In genomic region chrX:4638036-4638435, GRCh38 we compare ENCODE assay signal across 34 cellular contexts.
"Had no signal": no experiment of that assay in that cellular context is flagged by ENCODE, and none has a peak within 500 bp of the region (broad histone marks: within the 10 kb centered on the region; RNA-seq: fewer than 3 reads in every experiment).

No MANE protein-coding gene starts in this region.

- ATAC-seq: activated CD8-positive, alpha-beta T cell treated with anti-CD3 and anti-CD28 coated beads for 36 hours; activated naive CD4-positive, alpha-beta T cell treated with anti-CD3 and anti-CD28 coated beads, Interleukin-2, amount 50 U/mL, for 72 hours; activated T-cell treated with anti-CD3 and anti-CD28 coated beads, Interleukin-2, amount 50 U/mL, for 4 hours; activated T-cell treated with anti-CD3 and anti-CD28 coated beads, Interleukin-2, amount 50 U/mL, for 72 hours; activated T-helper 17 cell treated with anti-CD3 and anti-CD28 coated beads, Interleukin-2, amount 50 U/mL, for 72 hours; body of pancreas had no signal

- H3K9me3 Mint-ChIP-seq: activated B cell treated with CpG ODN at 0.5 μM for 24 hours; activated CD4-positive, alpha-beta T cell treated with anti-CD3 and anti-CD28 coated beads, Interleukin-2, amount 10 ng/mL, durations not matched to agents 24 days and 14 days; activated CD8-positive, alpha-beta T cell treated with anti-CD3 and anti-CD28 coated beads for 36 hours; activated naive CD4-positive, alpha-beta T cell treated with anti-CD3 and anti-CD28 coated beads for 36 hours; activated naive CD4-positive, alpha-beta T cell treated with anti-CD3 and anti-CD28 coated beads, Interleukin-2, amount 50 U/mL, for 72 hours; activated naive CD8-positive, alpha-beta T cell treated with anti-CD3 and anti-CD28 coated beads for 36 hours; activated T-cell treated with anti-CD3 and anti-CD28 coated beads, Interleukin-2, amount 50 U/mL, for 4 hours; activated T-helper 1 cell treated with anti-CD3 and anti-CD28 coated beads, Interleukin-12 subunit alpha, Interleukin-12 subunit beta, Interleukin-2, Interleukin-4 antibody, amounts not matched to agents 30 ng/mL and 10 ng/mL and 1 ng/mL, durations not matched to agents 14 hours and 24 hours and 36 hours; activated T-helper 17 cell treated with anti-CD3 and anti-CD28 coated beads, Interleukin-2, amount 50 U/mL, for 72 hours; T-helper 1 cell treated with Interleukin-12 subunit alpha and Interleukin-12 subunit beta and Interleukin-4 antibody, amounts not matched to agents 30 μg/mL and 1 μg/mL, for 36 hours; T-helper 2 cell treated with Interferon-gamma antibody and Interleukin-4, amounts not matched to agents 5 μg/mL and 100 μg/mL, for 36 hours had no signal

- H3K4me1 Mint-ChIP-seq: activated B cell treated with CpG ODN at 0.5 μM for 24 hours; activated CD4-positive, alpha-beta T cell treated with anti-CD3 and anti-CD28 coated beads, Interleukin-2, amount 10 ng/mL, durations not matched to agents 24 days and 14 days; activated naive CD8-positive, alpha-beta T cell treated with anti-CD3 and anti-CD28 coated beads for 36 hours; activated T-helper 17 cell treated with anti-CD3 and anti-CD28 coated beads, Interleukin-2, amount 50 U/mL, for 72 hours had no signal

- H3K4me3 Mint-ChIP-seq: activated B cell treated with CpG ODN at 0.5 μM for 24 hours; activated CD4-positive, alpha-beta memory T cell treated with anti-CD3 and anti-CD28 coated beads for 36 hours; activated CD4-positive, alpha-beta T cell treated with anti-CD3 and anti-CD28 coated beads, Interleukin-2, amount 10 ng/mL, durations not matched to agents 24 days and 14 days; activated CD8-positive, alpha-beta T cell treated with anti-CD3 and anti-CD28 coated beads for 36 hours; activated naive CD4-positive, alpha-beta T cell treated with anti-CD3 and anti-CD28 coated beads for 36 hours; activated naive CD8-positive, alpha-beta T cell treated with anti-CD3 and anti-CD28 coated beads for 36 hours; activated T-cell treated with anti-CD3 and anti-CD28 coated beads, Interleukin-2, amount 50 U/mL, for 4 hours; activated T-cell treated with anti-CD3 and anti-CD28 coated beads, Interleukin-2, amount 50 U/mL, for 72 hours; activated T-helper 1 cell treated with anti-CD3 and anti-CD28 coated beads, Interleukin-12 subunit alpha, Interleukin-12 subunit beta, Interleukin-2, Interleukin-4 antibody, amounts not matched to agents 30 ng/mL and 10 ng/mL and 1 ng/mL, durations not matched to agents 14 hours and 24 hours and 36 hours; activated T-helper 17 cell treated with anti-CD3 and anti-CD28 coated beads, Interleukin-2, amount 50 U/mL, for 72 hours; T-helper 1 cell treated with Interleukin-12 subunit alpha and Interleukin-12 subunit beta and Interleukin-4 antibody, amounts not matched to agents 30 μg/mL and 1 μg/mL, for 36 hours; T-helper 2 cell treated with Interferon-gamma antibody and Interleukin-4, amounts not matched to agents 5 μg/mL and 100 μg/mL, for 36 hours had no signal

- FAIRE-seq: TTC549 had no signal

- H3K27me3 Mint-ChIP-seq: activated B cell treated with CpG ODN at 0.5 μM for 24 hours; activated CD4-positive, alpha-beta memory T cell treated with anti-CD3 and anti-CD28 coated beads for 36 hours; activated CD4-positive, alpha-beta T cell treated with anti-CD3 and anti-CD28 coated beads, Interleukin-2, amount 10 ng/mL, durations not matched to agents 24 days and 14 days; activated CD8-positive, alpha-beta T cell treated with anti-CD3 and anti-CD28 coated beads for 36 hours; activated naive CD8-positive, alpha-beta T cell treated with anti-CD3 and anti-CD28 coated beads for 36 hours; activated T-helper 17 cell treated with anti-CD3 and anti-CD28 coated beads, Interleukin-2, amount 50 U/mL, for 72 hours had no signal

- DNase-seq: activated B cell treated with CpG ODN at 0.5 μM for 24 hours; activated CD4-positive, alpha-beta memory T cell treated with anti-CD3 and anti-CD28 coated beads for 36 hours; activated CD4-positive, alpha-beta T cell treated with anti-CD3 and anti-CD28 coated beads for 4 hours; activated CD4-positive, alpha-beta T cell treated with anti-CD3 and anti-CD28 coated beads, Interleukin-2, amount 10 ng/mL, durations not matched to agents 24 days and 14 days; activated CD4-positive, alpha-beta T cell treated with anti-CD3 and anti-CD28 coated beads, Interleukin-2, amount 50 U/mL, for 1 hour; activated CD4-positive, alpha-beta T cell treated with anti-CD3 and anti-CD28 coated beads, Interleukin-2, amount 50 U/mL, for 4 hours; activated CD4-positive, CD25-positive, alpha-beta regulatory T cell treated with anti-CD3 and anti-CD28 coated beads, Interleukin-2, amount 50 U/mL, for 72 hours; activated CD8-positive, alpha-beta memory T cell treated with anti-CD3 and anti-CD28 coated beads, Interleukin-2, amount 50 U/mL, for 4 hours; activated CD8-positive, alpha-beta T cell treated with anti-CD3 and anti-CD28 coated beads for 36 hours; activated effector memory CD4-positive, alpha-beta T cell treated with anti-CD3 and anti-CD28 coated beads, Interleukin-2, amount 50 U/mL, for 16 hours; activated gamma-delta T cell treated with Interleukin-2 at 50 U/mL for 16 hours; activated naive CD4-positive, alpha-beta T cell; activated naive CD4-positive, alpha-beta T cell treated with anti-CD3 and anti-CD28 coated beads for 36 hours; activated naive CD4-positive, alpha-beta T cell treated with anti-CD3 and anti-CD28 coated beads, Interleukin-2, amount 50 U/mL, for 16 hours; activated naive CD8-positive, alpha-beta T cell treated with anti-CD3 and anti-CD28 coated beads for 36 hours; activated T-cell treated with anti-CD3 and anti-CD28 coated beads for 4 hours; activated T-cell treated with anti-CD3 and anti-CD28 coated beads, Interleukin-2, amount 50 U/mL, for 1 hour; activated T-cell treated with anti-CD3 and anti-CD28 coated beads, Interleukin-2, amount 50 U/mL, for 4 hours; activated T-cell treated with anti-CD3 and anti-CD28 coated beads, Interleukin-2, amount 50 U/mL, for 72 hours; adrenal gland; amniotic stem cell; aorta; body of pancreas; brain microvascular endothelial cell; central memory CD4-positive, alpha-beta T cell; T-helper 1 cell; T-helper 2 cell; T-helper 9 cell had no signal

- H3K27ac Mint-ChIP-seq: activated B cell treated with CpG ODN at 0.5 μM for 24 hours; activated CD4-positive, alpha-beta memory T cell treated with anti-CD3 and anti-CD28 coated beads for 36 hours; activated CD4-positive, alpha-beta T cell treated with anti-CD3 and anti-CD28 coated beads, Interleukin-2, amount 10 ng/mL, durations not matched to agents 24 days and 14 days; activated CD8-positive, alpha-beta T cell treated with anti-CD3 and anti-CD28 coated beads for 36 hours; activated naive CD4-positive, alpha-beta T cell treated with anti-CD3 and anti-CD28 coated beads for 36 hours; activated naive CD4-positive, alpha-beta T cell treated with anti-CD3 and anti-CD28 coated beads, Interleukin-2, amount 50 U/mL, for 72 hours; activated naive CD8-positive, alpha-beta T cell treated with anti-CD3 and anti-CD28 coated beads for 36 hours; activated T-cell treated with anti-CD3 and anti-CD28 coated beads, Interleukin-2, amount 50 U/mL, for 72 hours; activated T-helper 1 cell treated with anti-CD3 and anti-CD28 coated beads, Interleukin-12 subunit alpha, Interleukin-12 subunit beta, Interleukin-2, Interleukin-4 antibody, amounts not matched to agents 30 ng/mL and 10 ng/mL and 1 ng/mL, durations not matched to agents 14 hours and 24 hours and 36 hours; activated T-helper 17 cell treated with anti-CD3 and anti-CD28 coated beads, Interleukin-2, amount 50 U/mL, for 72 hours; T-helper 1 cell treated with Interleukin-12 subunit alpha and Interleukin-12 subunit beta and Interleukin-4 antibody, amounts not matched to agents 30 μg/mL and 1 μg/mL, for 36 hours; T-helper 2 cell treated with Interferon-gamma antibody and Interleukin-4, amounts not matched to agents 5 μg/mL and 100 μg/mL, for 36 hours had no signal
